In genomic region chr2:240811346-240812300, GRCh38 we compare ENCODE assay signal across 1 cellular context.
TF ChIP-seq lines count a peak whose summit lies in the region.

No MANE protein-coding gene starts in this region.

TF ChIP-seq in IMR-90, 13 proteins besides CTCF, POLR2A, EP300 and RAD21:
- TF ChIP-seq RFX5 (IDR thresholded peaks at IDR 0.05; ENCODE audit: low read depth, low read length): no peak
- no peak for TF ChIP-seq RCOR1 (IDR thresholded peaks at IDR 0.05; ENCODE audit: insufficient replicate concordance, low read length)
- TF ChIP-seq ELK1 (IDR thresholded peaks at IDR 0.05; ENCODE audit: borderline replicate concordance, low read depth, low read length): no peak
- no peak for TF ChIP-seq MAFK (IDR thresholded peaks at IDR 0.05; ENCODE audit: low read depth, low read length)
- no peak for TF ChIP-seq SMC3 (IDR thresholded peaks at IDR 0.05; ENCODE audit: low read depth, low read length)
- TF ChIP-seq MXI1 (IDR thresholded peaks at IDR 0.05; ENCODE audit: borderline replicate concordance, low read depth, low read length): no peak
- no peak for TF ChIP-seq FOS (IDR thresholded peaks at IDR 0.05; ENCODE audit: low read depth, low read length)
- TF ChIP-seq CEBPB (IDR thresholded peaks at IDR 0.05; ENCODE audit: low read depth, low read length): no peak
- no peak for TF ChIP-seq USF2 (IDR thresholded peaks at IDR 0.05; ENCODE audit: low read depth, low read length)
- no peak for TF ChIP-seq CHD1 (IDR thresholded peaks at IDR 0.05; ENCODE audit: low read depth, low read length)
- TF ChIP-seq MAZ (IDR thresholded peaks at IDR 0.05; ENCODE audit: borderline replicate concordance, low read depth, low read length): no peak
- no peak for TF ChIP-seq NFE2L2 (IDR thresholded peaks at IDR 0.05; ENCODE audit: low read depth, low read length)
- TF ChIP-seq BHLHE40 (IDR thresholded peaks at IDR 0.05; ENCODE audit: low read depth, low read length): no peak
